In genomic region chr7:540579-540978, GRCh38 we compare ENCODE assay signal across 26 cellular contexts. TPM values are rescaled to one million over a fixed set of nuclear protein-coding genes. Genes with fewer than 3 reads are reported as not detected.
DNase-seq lines count a peak whose midpoint lies in the region; ATAC-seq and TF ChIP-seq lines count a peak whose summit lies in the region.
"Had no signal": no experiment of that assay in that cellular context is flagged by ENCODE, and none has a peak within 500 bp of the region (broad histone marks: within the 10 kb centered on the region; RNA-seq: fewer than 3 reads in every experiment).

No MANE protein-coding gene starts in this region.

- H3K4me1 Mint-ChIP-seq in activated naive CD4-positive, alpha-beta T cell treated with anti-CD3 and anti-CD28 coated beads for 36 hours (ENCODE audit: low read depth): no peaks in the 10 kb centered on the region
- H3K4me1 Mint-ChIP-seq in mesothelial cell of epicardium: peaks cover 24% of the 10 kb centered on the region
- peaks cover 6% of the 10 kb centered on the region for H3K4me1 Mint-ChIP-seq in type B pancreatic cell (ENCODE audit: unreplicated experiment)
- H3K4me1 Mint-ChIP-seq: CD8-positive, alpha-beta memory T cell had no signal

- peaks cover 0 to 4% of the 10 kb centered on the region in 2 donors for H3K9me3 Mint-ChIP-seq in activated naive CD4-positive, alpha-beta T cell treated with anti-CD3 and anti-CD28 coated beads, Interleukin-2, amount 50 U/mL, for 72 hours
- peaks cover 9% of the 10 kb centered on the region for H3K9me3 Mint-ChIP-seq in activated naive CD4-positive, alpha-beta T cell treated with anti-CD3 and anti-CD28 coated beads for 36 hours
- peaks cover 5% of the 10 kb centered on the region for H3K9me3 Mint-ChIP-seq in mesothelial cell of epicardium
- H3K9me3 Mint-ChIP-seq in type B pancreatic cell: no peaks in the 10 kb centered on the region

- CTCF ChIA-PET in activated naive CD4-positive, alpha-beta T cell treated with anti-CD3 and anti-CD28 coated beads for 36 hours (lab: Charles Lee): no interaction called here

- H3K4me3 Mint-ChIP-seq in activated naive CD4-positive, alpha-beta T cell treated with anti-CD3 and anti-CD28 coated beads for 36 hours: no peak overlapping the region
- H3K4me3 Mint-ChIP-seq in mesothelial cell of epicardium (no peak overlapping the region), type B pancreatic cell (no peak overlapping the region)
- H3K4me3 Mint-ChIP-seq: activated T-cell treated with anti-CD3 and anti-CD28 coated beads, Interleukin-2, amount 50 U/mL, for 24 hours; brain; CD8-positive, alpha-beta memory T cell had no signal

- no peak for DNase-seq in activated naive CD4-positive, alpha-beta T cell treated with anti-CD3 and anti-CD28 coated beads, Interleukin-2, amount 50 U/mL, for 72 hours (ENCODE audit: low spot score in 2 of 2)
- DNase-seq in activated naive CD4-positive, alpha-beta T cell treated with anti-CD3 and anti-CD28 coated beads for 36 hours: no peak
- no peak for DNase-seq in ascending aorta (ENCODE audit: low spot score in 2 of 2)
- DNase-seq in mesothelial cell of epicardium (ENCODE audit: low spot score in 2 of 2, unreplicated experiment in 2 of 2): no peak
- DNase-seq in type B pancreatic cell (ENCODE audit: extremely low spot score, unreplicated experiment): no peak
- no peak for DNase-seq in medulla oblongata (ENCODE audit: extremely low spot score)
- no peak for DNase-seq in BE2C
- DNase-seq: activated CD4-positive, alpha-beta T cell treated with anti-CD3 and anti-CD28 coated beads for 1 hour; activated T-cell treated with anti-CD3 and anti-CD28 coated beads, Interleukin-2, amount 50 U/mL, for 24 hours; AML-193; CD8-positive, alpha-beta memory T cell; DMS153; glutamatergic neuron; Karpas-422; MV-4-11; NCI-H146; NCI-H2107; NCI-H446 treated with DMSO at 0.1 percent for 48 hours; NCI-H82; stimulated activated CD4-positive, alpha-beta T cell treated with anti-CD3 and anti-CD28 coated beads, Interleukin-12 subunit alpha, Interleukin-12 subunit beta, amount 100 ng/mL, for 4 hours; stimulated activated CD4-positive, alpha-beta T cell treated with anti-CD3 and anti-CD28 coated beads, Interleukin-4, amount 100 ng/mL, for 24 hours; stimulated activated naive CD4-positive, alpha-beta T cell had no signal

- peak overlapping the region; percentile 69 to 77 for H3K27ac ChIP-seq in ascending aorta
- H3K27ac ChIP-seq: right atrium auricular region, SK-N-MC had no signal

- H3K9me3 ChIP-seq in ascending aorta: no peaks in the 10 kb centered on the region
- peaks cover 2% of the 10 kb centered on the region; the same call in 1 of the 2 replicates for H3K9me3 ChIP-seq in BE2C
- H3K9me3 ChIP-seq: right atrium auricular region had no signal

- TF ChIP-seq CTCF in ascending aorta (IDR thresholded peaks at IDR 0.05) (no peak), mesothelial cell of epicardium (IDR thresholded peaks at IDR 0.05; ENCODE audit: unreplicated experiment) (no peak), type B pancreatic cell (conservative IDR thresholded peaks at IDR 0.05) (no peak), BE2C (IDR thresholded peaks at IDR 0.05; ENCODE audit: low read depth, low read length) (no peak)

- H3K4me1 ChIP-seq in ascending aorta (peaks cover 21 to 35% of the 10 kb centered on the region in 2 donors), BE2C (no peaks in the 10 kb centered on the region)

- no peak for ATAC-seq in activated naive CD4-positive, alpha-beta T cell treated with anti-CD3 and anti-CD28 coated beads, Interleukin-2, amount 50 U/mL, for 72 hours
- no peak for ATAC-seq in HG02884 (IDR thresholded peaks at IDR 0.05; ENCODE audit: unreplicated experiment)

- no peaks in the 10 kb centered on the region for H3K27me3 Mint-ChIP-seq in activated naive CD4-positive, alpha-beta T cell treated with anti-CD3 and anti-CD28 coated beads for 36 hours (ENCODE audit: low read depth)
- no peaks in the 10 kb centered on the region for H3K27me3 Mint-ChIP-seq in mesothelial cell of epicardium (ENCODE audit: low read depth)
- no peaks in the 10 kb centered on the region for H3K27me3 Mint-ChIP-seq in type B pancreatic cell
- H3K27me3 Mint-ChIP-seq: activated T-cell treated with anti-CD3 and anti-CD28 coated beads, Interleukin-2, amount 50 U/mL, for 24 hours; brain; CD8-positive, alpha-beta memory T cell had no signal

- H3K27me3 ChIP-seq in ascending aorta: no peaks in the 10 kb centered on the region
- no peaks in the 10 kb centered on the region for H3K27me3 ChIP-seq in BE2C
- H3K27me3 ChIP-seq: right atrium auricular region had no signal

- intact Hi-C loops in activated naive CD4-positive, alpha-beta T cell treated with anti-CD3 and anti-CD28 coated beads for 36 hours (cut with micrococcal nuclease): no loop called here
- intact Hi-C loops in ascending aorta (cut with DNase I): no loop called here

- peaks cover 0 to 6% of the 10 kb centered on the region in 2 donors for H3K36me3 Mint-ChIP-seq in activated naive CD4-positive, alpha-beta T cell treated with anti-CD3 and anti-CD28 coated beads, Interleukin-2, amount 50 U/mL, for 72 hours
- no peaks in the 10 kb centered on the region for H3K36me3 Mint-ChIP-seq in activated naive CD4-positive, alpha-beta T cell treated with anti-CD3 and anti-CD28 coated beads for 36 hours (ENCODE audit: low read depth)
- H3K36me3 Mint-ChIP-seq in mesothelial cell of epicardium: peaks cover 4% of the 10 kb centered on the region
- H3K36me3 Mint-ChIP-seq in type B pancreatic cell: no peaks in the 10 kb centered on the region

- H3K36me3 ChIP-seq in ascending aorta (no peaks in the 10 kb centered on the region), BE2C (no peaks in the 10 kb centered on the region)
- H3K36me3 ChIP-seq: right atrium auricular region had no signal

- no peak overlapping the region for H3K4me3 ChIP-seq in ascending aorta
- no peak overlapping the region for H3K4me3 ChIP-seq in BE2C (ENCODE audit: low read depth, low read length)
- H3K4me3 ChIP-seq: right atrium auricular region, SK-N-MC had no signal

- H3K27ac Mint-ChIP-seq in activated naive CD4-positive, alpha-beta T cell treated with anti-CD3 and anti-CD28 coated beads, Interleukin-2, amount 50 U/mL, for 72 hours: peak overlapping the region; percentile 17 to 50
- H3K27ac Mint-ChIP-seq in activated naive CD4-positive, alpha-beta T cell treated with anti-CD3 and anti-CD28 coated beads for 36 hours: no peak overlapping the region
- H3K27ac Mint-ChIP-seq in mesothelial cell of epicardium (peak overlapping the region; percentile 76), type B pancreatic cell (peak overlapping the region; percentile 72)
- H3K27ac Mint-ChIP-seq: activated T-cell treated with anti-CD3 and anti-CD28 coated beads, Interleukin-2, amount 50 U/mL, for 24 hours; CD8-positive, alpha-beta memory T cell had no signal

RNA-seq across cellular contexts. Expression of gene PDGFA, which starts 20.9 kb away (rescaled TPM):
- total RNA-seq in activated naive CD4-positive, alpha-beta T cell treated with anti-CD3 and anti-CD28 coated beads, Interleukin-2, amount 50 U/mL, for 72 hours: 10 to 100 TPM in 1 of 2 donors, 1 to 10 TPM in 1; 8.4 to 11.7 TPM
- 1 to 10 TPM; 7.7 TPM for total RNA-seq in activated naive CD4-positive, alpha-beta T cell treated with anti-CD3 and anti-CD28 coated beads for 36 hours
- total RNA-seq in ascending aorta (349 TPM), mesothelial cell of epicardium (74.0 to 78.8 TPM (median 75.3 TPM) in 3 replicates), type B pancreatic cell (ENCODE audit: low replicate concordance) (28.1 and 49.7 TPM in 2 replicates)
- not detected for polyA plus RNA-seq in BE2C (2012; ENCODE audit: insufficient read depth, insufficient read length, low read depth)
